8 cellular contexts compared by ENCODE assay signal in the genomic region with DNA sequence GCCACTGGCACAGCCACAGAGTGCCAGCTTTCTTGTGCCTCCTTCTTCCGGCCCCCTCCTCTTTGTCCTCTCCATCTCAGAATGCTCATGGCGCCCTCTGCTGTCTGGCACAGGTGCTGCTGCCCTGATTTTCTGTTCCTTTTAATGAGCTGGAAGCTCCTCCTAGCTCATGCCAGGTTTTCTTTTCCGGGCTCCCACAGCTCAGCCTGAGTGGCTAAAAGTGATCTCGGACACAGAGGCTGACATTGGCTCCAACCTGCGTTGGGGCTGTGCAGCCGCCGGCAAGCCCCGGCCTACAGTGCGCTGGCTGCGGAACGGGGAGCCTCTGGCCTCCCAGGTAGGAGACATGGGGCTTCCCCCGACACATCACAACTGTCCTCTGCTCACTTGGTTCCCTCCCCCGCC. TPM values are rescaled to one million over a fixed set of nuclear protein-coding genes. Genes with fewer than 3 reads are reported as not detected.
A peak's percentile ranks its signal among the peaks of the same experiment; 100 is the strongest.
DNase-seq lines count a peak whose midpoint lies in the region; ATAC-seq and TF ChIP-seq lines count a peak whose summit lies in the region.

No MANE protein-coding gene starts in this region.

- H3K9me3 Mint-ChIP-seq in activated CD8-positive, alpha-beta memory T cell treated with anti-CD3 and anti-CD28 coated beads, Interleukin-2, amount 10 ng/mL, durations not matched to agents 7 days and 5 days (ENCODE audit: low read depth), result no peaks in the 10 kb centered on the region
- H3K9me3 Mint-ChIP-seq in endothelial cell (ENCODE audit: unreplicated experiment), result no peaks in the 10 kb centered on the region

- ATAC-seq in activated CD8-positive, alpha-beta memory T cell treated with anti-CD3 and anti-CD28 coated beads, Interleukin-2, amount 10 ng/mL, durations not matched to agents 7 days and 5 days, result peak; percentile 61
- no peak for ATAC-seq in GM21786 (IDR thresholded peaks at IDR 0.05; ENCODE audit: unreplicated experiment)

- no peak overlapping the region for H3K4me3 Mint-ChIP-seq in activated CD8-positive, alpha-beta memory T cell treated with anti-CD3 and anti-CD28 coated beads, Interleukin-2, amount 10 ng/mL, durations not matched to agents 7 days and 5 days
- H3K4me3 Mint-ChIP-seq in endothelial cell (ENCODE audit: unreplicated experiment), result no peak overlapping the region

- CTCF ChIA-PET in activated CD8-positive, alpha-beta memory T cell treated with anti-CD3 and anti-CD28 coated beads, Interleukin-2, amount 10 ng/mL, durations not matched to agents 7 days and 5 days (lab: Charles Lee), result interaction anchor here (0.6 to 3.9 kb wide), 68 partner anchors 10 to 850 kb away, joined by 3 to 103 read pairs (median 4); a partner anchor contains a TSS

- no peaks in the 10 kb centered on the region for H3K36me3 Mint-ChIP-seq in activated CD8-positive, alpha-beta memory T cell treated with anti-CD3 and anti-CD28 coated beads, Interleukin-2, amount 10 ng/mL, durations not matched to agents 7 days and 5 days
- H3K36me3 Mint-ChIP-seq in endothelial cell (ENCODE audit: low read depth, unreplicated experiment), result no peaks in the 10 kb centered on the region

- DNase-seq in CD1c-positive myeloid dendritic cell (ENCODE audit: extremely low spot score) (peak; percentile 68), HT-29 (ENCODE audit: low spot score) (peak; percentile 84), NOMO-1 (lab: John Stamatoyannopoulos, UW; ENCODE audit: unreplicated experiment in 2 of 2) (peak; percentile 25 to 52), endothelial cell (ENCODE audit: low spot score) (peak; percentile 87), midbrain (lab: John Stamatoyannopoulos, UW) (peak; percentile 90)
- peak; percentile 81 for DNase-seq in activated CD8-positive, alpha-beta memory T cell treated with anti-CD3 and anti-CD28 coated beads, Interleukin-2, amount 10 ng/mL, durations not matched to agents 7 days and 5 days
- peak; percentile 47 for DNase-seq in stimulated activated CD8-positive, alpha-beta memory T cell treated with anti-CD3 and anti-CD28 coated beads, Interleukin-4, amount 100 ng/mL, for 24 hours (ENCODE audit: low read depth)

- H3K27ac Mint-ChIP-seq in activated CD8-positive, alpha-beta memory T cell treated with anti-CD3 and anti-CD28 coated beads, Interleukin-2, amount 10 ng/mL, durations not matched to agents 7 days and 5 days, result no peak overlapping the region
- no peak overlapping the region for H3K27ac Mint-ChIP-seq in endothelial cell (ENCODE audit: unreplicated experiment)

- no peaks in the 10 kb centered on the region for H3K27me3 Mint-ChIP-seq in activated CD8-positive, alpha-beta memory T cell treated with anti-CD3 and anti-CD28 coated beads, Interleukin-2, amount 10 ng/mL, durations not matched to agents 7 days and 5 days
- peaks cover 9% of the 10 kb centered on the region for H3K27me3 Mint-ChIP-seq in endothelial cell (ENCODE audit: unreplicated experiment)

- peak; percentile 89 for TF ChIP-seq CTCF in endothelial cell (IDR thresholded peaks at IDR 0.05; ENCODE audit: unreplicated experiment)

- no peaks in the 10 kb centered on the region for H3K4me1 Mint-ChIP-seq in activated CD8-positive, alpha-beta memory T cell treated with anti-CD3 and anti-CD28 coated beads, Interleukin-2, amount 10 ng/mL, durations not matched to agents 7 days and 5 days
- no peaks in the 10 kb centered on the region for H3K4me1 Mint-ChIP-seq in endothelial cell (ENCODE audit: unreplicated experiment)

RNA-seq across cellular contexts. Expression of a gene that starts 18.7 kb away (rescaled TPM):
- total RNA-seq in HT-29 (2014; rRNA removed; shearing (Covaris generic)), result not detected in 2 replicates
- total RNA-seq in activated CD8-positive, alpha-beta memory T cell treated with anti-CD3 and anti-CD28 coated beads, Interleukin-2, amount 10 ng/mL, durations not matched to agents 7 days and 5 days, result not detected
- total RNA-seq in endothelial cell (ENCODE audit: unreplicated experiment), result 0.10 TPM

RNA-seq across cellular contexts. Expression of a gene that starts 22.6 kb away (rescaled TPM):
- 0.92 and 1.5 TPM in 2 replicates for total RNA-seq in HT-29 (2014; rRNA removed; shearing (Covaris generic))
- total RNA-seq in activated CD8-positive, alpha-beta memory T cell treated with anti-CD3 and anti-CD28 coated beads, Interleukin-2, amount 10 ng/mL, durations not matched to agents 7 days and 5 days, result 1 to 10 TPM; 2.3 to 3.0 TPM
- 3.7 TPM for total RNA-seq in endothelial cell (ENCODE audit: unreplicated experiment)

Comparison
In these comparisons a context has a peak if more than half of its experiments do, and no peak if none do; other contexts are left out.
1. DNase-seq: peak in every context shown above with its lines; median percentile 90 in midbrain; 87 in endothelial cell; 84 in HT-29; 81 in activated CD8-positive, alpha-beta memory T cell treated with anti-CD3 and anti-CD28 coated beads, Interleukin-2, amount 10 ng/mL, durations not matched to agents 7 days and 5 days; 68 in CD1c-positive myeloid dendritic cell; 47 in stimulated activated CD8-positive, alpha-beta memory T cell treated with anti-CD3 and anti-CD28 coated beads, Interleukin-4, amount 100 ng/mL, for 24 hours; 38 in NOMO-1.